In the genomic region with DNA sequence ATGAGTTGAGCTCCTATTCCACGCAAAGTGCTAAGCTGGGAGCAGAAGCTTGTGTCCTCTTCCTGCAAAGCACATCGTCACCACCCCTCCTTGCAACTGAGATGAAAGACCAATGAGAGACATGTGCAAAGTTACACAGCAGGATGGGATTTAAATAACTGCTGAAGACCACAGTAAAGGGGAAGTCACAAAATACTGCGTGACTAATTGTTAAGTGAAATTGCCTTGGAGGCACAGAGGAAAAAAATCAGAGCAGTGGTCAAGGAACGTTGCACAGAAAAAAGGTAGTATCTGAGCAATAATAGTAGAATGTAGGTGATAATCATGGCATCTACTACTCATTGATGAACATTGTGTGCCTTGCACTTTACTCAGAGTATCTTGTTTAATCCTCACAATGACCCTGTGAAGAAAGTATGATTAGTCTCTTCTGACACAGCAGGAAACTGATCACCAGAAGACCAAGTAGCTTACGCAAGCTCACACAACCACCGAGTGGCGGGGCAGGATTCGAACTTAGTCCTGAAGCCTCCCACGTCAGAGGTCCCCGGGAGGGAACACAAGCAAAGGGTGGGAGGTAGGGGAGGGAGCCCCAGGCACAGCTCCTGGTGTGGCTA, we compare ENCODE assay signal across 1 cellular context.
TF ChIP-seq lines count a peak whose summit lies in the region.

No MANE protein-coding gene starts in this region.

TF ChIP-seq in K562, 482 proteins besides CTCF, POLR2A, EP300 and RAD21:
- TF ChIP-seq JUND (IDR thresholded peaks at IDR 0.05; ENCODE audit: borderline replicate concordance, low read depth, low read length): no peak
- TF ChIP-seq JUND (tag; IDR thresholded peaks at IDR 0.05; ENCODE audit: borderline replicate concordance, low read depth, low read length): 0 out of 3 replicates have a peak, but pooled peaks have one; percentile 9
- TF ChIP-seq RBM25 (IDR thresholded peaks at IDR 0.05; ENCODE audit: low read depth, low read length, severe bottlenecking): no peak
- peak; percentile 81 for TF ChIP-seq SPI1 (IDR thresholded peaks at IDR 0.05; ENCODE audit: borderline replicate concordance, low read depth, low read length)
- TF ChIP-seq SMARCE1 (IDR thresholded peaks at IDR 0.05): peak; percentile 34; the same call in 1 of the 2 replicates
- TF ChIP-seq ZBTB1 (CRISPR knock-in tag; IDR thresholded peaks at IDR 0.05; ENCODE audit: borderline replicate concordance, low read depth): no peak
- peak; percentile 52; the same call in 1 of the 2 replicates for TF ChIP-seq CEBPB (tag; IDR thresholded peaks at IDR 0.05)
- TF ChIP-seq, protein P1, sequence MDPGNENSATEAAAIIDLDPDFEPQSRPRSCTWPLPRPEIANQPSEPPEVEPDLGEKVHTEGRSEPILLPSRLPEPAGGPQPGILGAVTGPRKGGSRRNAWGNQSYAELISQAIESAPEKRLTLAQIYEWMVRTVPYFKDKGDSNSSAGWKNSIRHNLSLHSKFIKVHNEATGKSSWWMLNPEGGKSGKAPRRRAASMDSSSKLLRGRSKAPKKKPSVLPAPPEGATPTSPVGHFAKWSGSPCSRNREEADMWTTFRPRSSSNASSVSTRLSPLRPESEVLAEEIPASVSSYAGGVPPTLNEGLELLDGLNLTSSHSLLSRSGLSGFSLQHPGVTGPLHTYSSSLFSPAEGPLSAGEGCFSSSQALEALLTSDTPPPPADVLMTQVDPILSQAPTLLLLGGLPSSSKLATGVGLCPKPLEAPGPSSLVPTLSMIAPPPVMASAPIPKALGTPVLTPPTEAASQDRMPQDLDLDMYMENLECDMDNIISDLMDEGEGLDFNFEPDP (CRISPR knock-in tag; IDR thresholded peaks at IDR 0.05): no peak
- TF ChIP-seq L3MBTL2 (IDR thresholded peaks at IDR 0.05): peak; percentile 13; the same call in 1 of the 2 replicates
